19 cellular contexts compared by ENCODE assay signal in the genomic region with DNA sequence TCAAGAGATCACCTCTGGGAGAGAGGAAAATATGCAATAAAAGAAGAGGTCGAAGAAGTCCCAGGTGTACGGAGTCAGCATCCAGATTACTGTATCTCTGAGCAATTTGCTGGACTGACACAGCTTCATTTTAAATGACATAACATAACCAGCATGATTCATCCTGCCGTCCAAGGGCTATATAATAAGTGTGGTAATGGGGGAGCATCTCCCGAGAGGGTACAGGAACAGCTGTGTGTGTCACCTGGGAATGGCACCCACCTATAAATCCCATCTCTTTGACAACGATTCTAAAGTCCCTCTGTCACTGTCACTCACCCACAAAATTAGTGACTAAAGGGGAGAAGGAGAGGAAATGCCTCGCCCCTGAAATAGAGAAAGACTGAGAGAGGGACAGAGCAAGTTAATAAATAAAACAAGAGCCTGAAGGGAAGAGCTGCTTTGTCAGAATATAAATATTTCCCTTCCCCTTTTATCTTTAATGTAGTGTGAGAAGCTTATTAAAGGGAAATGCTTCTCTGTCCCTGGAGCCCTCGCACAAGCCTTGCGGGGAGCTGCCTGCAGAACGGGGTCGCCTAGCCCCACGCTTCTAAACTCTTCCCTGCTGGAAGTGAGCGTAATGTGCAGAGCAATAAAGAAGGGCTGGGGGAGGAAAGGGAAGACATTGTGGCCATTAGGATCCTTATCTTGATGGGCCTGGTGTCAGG. TPM values are rescaled to one million over a fixed set of nuclear protein-coding genes. Genes with fewer than 3 reads are reported as not detected.
A peak's percentile ranks its signal among the peaks of the same experiment; 100 is the strongest.
DNase-seq lines count a peak whose midpoint lies in the region; TF ChIP-seq lines count a peak whose summit lies in the region.
"Had no signal": no experiment of that assay in that cellular context is flagged by ENCODE, and none has a peak within 500 bp of the region (broad histone marks: within the 10 kb centered on the region; RNA-seq: fewer than 3 reads in every experiment).

No MANE protein-coding gene starts in this region.

- DNase-seq in NCI-H82 (lab: John Stamatoyannopoulos, UW): peak; percentile 27
- no peak for DNase-seq in NCI-H82 treated with DMSO at 0.1 percent for 48 hours (lab: John Stamatoyannopoulos, UW; ENCODE audit: unreplicated experiment)
- DNase-seq in SW480 (ENCODE audit: low spot score): peak; percentile 31
- DNase-seq in iris pigment epithelial cell (ENCODE audit: low read depth): peak; percentile 15
- DNase-seq in type B pancreatic cell (ENCODE audit: extremely low spot score, unreplicated experiment): no peak
- DNase-seq in activated T-helper 1 cell treated with anti-CD3 and anti-CD28 coated beads, Interleukin-12 subunit alpha, Interleukin-12 subunit beta, Interleukin-2, Interleukin-4 antibody, amounts not matched to agents 30 ng/mL and 10 ng/mL and 1 ng/mL, durations not matched to agents 14 hours and 24 hours and 36 hours (ENCODE audit: low spot score): no peak
- no peak for DNase-seq in NCI-H1417 treated with DMSO at 0.1 percent for 48 hours (lab: John Stamatoyannopoulos, UW)
- DNase-seq in NCI-H2029 treated with DMSO at 0.1 percent for 48 hours (lab: John Stamatoyannopoulos, UW): no peak
- DNase-seq: activated B cell treated with CpG ODN at 0.5 μM for 24 hours; DMS79; heart right ventricle; KG1; NCI-H1105; occipital lobe; right lobe of liver; stimulated activated naive CD8-positive, alpha-beta T cell treated with anti-CD3 and anti-CD28 coated beads, Interleukin-15, amount 100 ng/mL, for 72 hours; upper lobe of left lung had no signal

- H3K36me3 Mint-ChIP-seq in type B pancreatic cell: no peaks in the 10 kb centered on the region
- H3K36me3 Mint-ChIP-seq in activated T-helper 1 cell treated with anti-CD3 and anti-CD28 coated beads, Interleukin-12 subunit alpha, Interleukin-12 subunit beta, Interleukin-2, Interleukin-4 antibody, amounts not matched to agents 30 ng/mL and 10 ng/mL and 1 ng/mL, durations not matched to agents 14 hours and 24 hours and 36 hours (ENCODE audit: low read depth): no peaks in the 10 kb centered on the region

- TF ChIP-seq CTCF in type B pancreatic cell (conservative IDR thresholded peaks at IDR 0.05): no peak

- peak overlapping the region; percentile 24 for H3K4me3 Mint-ChIP-seq in type B pancreatic cell
- no peak overlapping the region for H3K4me3 Mint-ChIP-seq in activated T-helper 1 cell treated with anti-CD3 and anti-CD28 coated beads, Interleukin-12 subunit alpha, Interleukin-12 subunit beta, Interleukin-2, Interleukin-4 antibody, amounts not matched to agents 30 ng/mL and 10 ng/mL and 1 ng/mL, durations not matched to agents 14 hours and 24 hours and 36 hours
- H3K4me3 Mint-ChIP-seq: activated B cell treated with CpG ODN at 0.5 μM for 24 hours; stimulated activated naive CD8-positive, alpha-beta T cell treated with anti-CD3 and anti-CD28 coated beads, Interleukin-15, amount 100 ng/mL, for 72 hours had no signal

- H3K27ac Mint-ChIP-seq in type B pancreatic cell: peak overlapping the region; percentile 8
- H3K27ac Mint-ChIP-seq in activated T-helper 1 cell treated with anti-CD3 and anti-CD28 coated beads, Interleukin-12 subunit alpha, Interleukin-12 subunit beta, Interleukin-2, Interleukin-4 antibody, amounts not matched to agents 30 ng/mL and 10 ng/mL and 1 ng/mL, durations not matched to agents 14 hours and 24 hours and 36 hours: no peak overlapping the region
- H3K27ac Mint-ChIP-seq: activated B cell treated with CpG ODN at 0.5 μM for 24 hours; stimulated activated naive CD8-positive, alpha-beta T cell treated with anti-CD3 and anti-CD28 coated beads, Interleukin-15, amount 100 ng/mL, for 72 hours had no signal

- peaks cover 3% of the 10 kb centered on the region for H3K27me3 Mint-ChIP-seq in type B pancreatic cell
- H3K27me3 Mint-ChIP-seq in activated T-helper 1 cell treated with anti-CD3 and anti-CD28 coated beads, Interleukin-12 subunit alpha, Interleukin-12 subunit beta, Interleukin-2, Interleukin-4 antibody, amounts not matched to agents 30 ng/mL and 10 ng/mL and 1 ng/mL, durations not matched to agents 14 hours and 24 hours and 36 hours (ENCODE audit: insufficient read depth): peaks cover 20% of the 10 kb centered on the region

- intact Hi-C loops in activated T-helper 1 cell treated with anti-CD3 and anti-CD28 coated beads, Interleukin-12 subunit alpha, Interleukin-12 subunit beta, Interleukin-2, Interleukin-4 antibody, amounts not matched to agents 30 ng/mL and 10 ng/mL and 1 ng/mL, durations not matched to agents 14 hours and 24 hours and 36 hours (cut with micrococcal nuclease): no loop called here

- H3K9me3 Mint-ChIP-seq in type B pancreatic cell: no peaks in the 10 kb centered on the region
- no peaks in the 10 kb centered on the region for H3K9me3 Mint-ChIP-seq in activated T-helper 1 cell treated with anti-CD3 and anti-CD28 coated beads, Interleukin-12 subunit alpha, Interleukin-12 subunit beta, Interleukin-2, Interleukin-4 antibody, amounts not matched to agents 30 ng/mL and 10 ng/mL and 1 ng/mL, durations not matched to agents 14 hours and 24 hours and 36 hours
- H3K9me3 Mint-ChIP-seq: activated B cell treated with CpG ODN at 0.5 μM for 24 hours; stimulated activated naive CD8-positive, alpha-beta T cell treated with anti-CD3 and anti-CD28 coated beads, Interleukin-15, amount 100 ng/mL, for 72 hours had no signal

- H3K4me1 Mint-ChIP-seq in type B pancreatic cell (ENCODE audit: unreplicated experiment): peaks cover 16% of the 10 kb centered on the region
- no peaks in the 10 kb centered on the region for H3K4me1 Mint-ChIP-seq in activated T-helper 1 cell treated with anti-CD3 and anti-CD28 coated beads, Interleukin-12 subunit alpha, Interleukin-12 subunit beta, Interleukin-2, Interleukin-4 antibody, amounts not matched to agents 30 ng/mL and 10 ng/mL and 1 ng/mL, durations not matched to agents 14 hours and 24 hours and 36 hours (ENCODE audit: low read depth)
- H3K4me1 Mint-ChIP-seq: activated B cell treated with CpG ODN at 0.5 μM for 24 hours; stimulated activated naive CD8-positive, alpha-beta T cell treated with anti-CD3 and anti-CD28 coated beads, Interleukin-15, amount 100 ng/mL, for 72 hours had no signal

RNA-seq across cellular contexts. Expression of a gene that starts 19.2 kb away (rescaled TPM):
- total RNA-seq in type B pancreatic cell (ENCODE audit: low replicate concordance): 50.0 and 68.6 TPM in 2 replicates
- total RNA-seq in activated T-helper 1 cell treated with anti-CD3 and anti-CD28 coated beads, Interleukin-12 subunit alpha, Interleukin-12 subunit beta, Interleukin-2, Interleukin-4 antibody, amounts not matched to agents 30 ng/mL and 10 ng/mL and 1 ng/mL, durations not matched to agents 14 hours and 24 hours and 36 hours: 1.2 and 1.5 TPM in 2 replicates

RNA-seq across cellular contexts. Expression of a gene that starts 58.6 kb away (rescaled TPM):
- total RNA-seq in type B pancreatic cell (ENCODE audit: low replicate concordance): 0.12 and 1.3 TPM in 2 replicates
- not detected in 2 replicates for total RNA-seq in activated T-helper 1 cell treated with anti-CD3 and anti-CD28 coated beads, Interleukin-12 subunit alpha, Interleukin-12 subunit beta, Interleukin-2, Interleukin-4 antibody, amounts not matched to agents 30 ng/mL and 10 ng/mL and 1 ng/mL, durations not matched to agents 14 hours and 24 hours and 36 hours
- total RNA-seq: activated B cell treated with CpG ODN at 0.5 μM for 24 hours, cardiac muscle cell, heart right ventricle, mesenteric fat pad had no signal

Comparison
In these comparisons a context has a peak if more than half of its experiments do, and no peak if none do; other contexts are left out.
1. DNase-seq: peak in NCI-H82 (single experiment), SW480 (single experiment) and iris pigment epithelial cell (single experiment); none in NCI-H82 treated with DMSO at 0.1 percent for 48 hours (single experiment), type B pancreatic cell (single experiment), activated T-helper 1 cell treated with anti-CD3 and anti-CD28 coated beads, Interleukin-12 subunit alpha, Interleukin-12 subunit beta, Interleukin-2, Interleukin-4 antibody, amounts not matched to agents 30 ng/mL and 10 ng/mL and 1 ng/mL, durations not matched to agents 14 hours and 24 hours and 36 hours (single experiment), NCI-H1417 treated with DMSO at 0.1 percent for 48 hours (single experiment) and NCI-H2029 treated with DMSO at 0.1 percent for 48 hours (single experiment).
2. RNA of a gene that starts 19.2 kb away (total RNA-seq): 50.0 to 68.6 TPM in type B pancreatic cell; 1.2 to 1.5 TPM in activated T-helper 1 cell treated with anti-CD3 and anti-CD28 coated beads, Interleukin-12 subunit alpha, Interleukin-12 subunit beta, Interleukin-2, Interleukin-4 antibody, amounts not matched to agents 30 ng/mL and 10 ng/mL and 1 ng/mL, durations not matched to agents 14 hours and 24 hours and 36 hours; every median in the first group is over 10 times any median in the second.